Comparison of ENCODE assay signal across 8 cellular contexts in genomic region chr2:240232961-240233890, GRCh38.
DNase-seq lines count a peak whose midpoint lies in the region; ATAC-seq and TF ChIP-seq lines count a peak whose summit lies in the region.

No MANE protein-coding gene starts in this region.

- peaks cover 24 to 25% of the 10 kb centered on the region in 2 donors for H3K4me1 ChIP-seq in adrenal gland (replicated peaks in 1 of 2)
- peaks cover 13 to 34% (median 21%) of the 10 kb centered on the region in 4 donors for H3K4me1 ChIP-seq in upper lobe of left lung

- H3K27me3 Mint-ChIP-seq in Calu3 (ENCODE audit: unreplicated experiment) = peaks cover 8% of the 10 kb centered on the region

- intact Hi-C loops in Calu3 (cut with micrococcal nuclease; ENCODE audit: unreplicated experiment) = loop anchor here (2.0 kb wide), 1 partner anchor 206 kb away; no protein-coding TSS in a partner anchor
- intact Hi-C loops in adrenal gland (cut with DNase I) = loop anchor here (2.0 to 5.0 kb wide), 3 partner anchors 110 to 206 kb away; partner anchors contain the start of gene GPC1 (in 1 of the 2)
- intact Hi-C loops in left cardiac atrium (cut with DNase I) = loop anchor here (1.0 to 2.0 kb wide), 2 partner anchors 205 to 206 kb away; no protein-coding TSS in a partner anchor
- intact Hi-C loops in posterior vena cava (cut with DNase I) = loop anchor here (2.0 kb wide), 2 partner anchors 198 to 206 kb away; no protein-coding TSS in a partner anchor

- H3K4me3 ChIP-seq in adrenal gland (peak overlapping the region in 2 of 4 donors; percentile 41 to 44), upper lobe of left lung (peak overlapping the region in 3 of 4 donors; percentile 35 to 42 (median 41))

- peaks cover 30% of the 10 kb centered on the region for H3K4me1 Mint-ChIP-seq in Calu3 (ENCODE audit: low read depth, unreplicated experiment)

- peak; percentile 93 for DNase-seq in Calu3
- peak; percentile 82 for DNase-seq in SW480 (ENCODE audit: low spot score)
- DNase-seq in adrenal gland = peak; percentile 93 to 99 (median 98)
- peak; percentile 86 for DNase-seq in left cardiac atrium
- peak; percentile 94 for DNase-seq in posterior vena cava (ENCODE audit: low spot score)
- peak; percentile 91 to 96 for DNase-seq in upper lobe of left lung

- H3K9me3 ChIP-seq in adrenal gland (replicated peaks in 1 of 3) (peaks cover 0 to 7% (median 0%) of the 10 kb centered on the region in 3 donors), upper lobe of left lung (peaks cover 0 to 6% (median 5%) of the 10 kb centered on the region in 4 donors)

- peak overlapping the region; percentile 57 for H3K4me3 Mint-ChIP-seq in Calu3 (ENCODE audit: low read depth, unreplicated experiment)

- TF ChIP-seq POLR2A in adrenal gland (IDR thresholded peaks at IDR 0.05) (no peak), upper lobe of left lung (IDR thresholded peaks at IDR 0.05) (no peak)

- H3K27ac ChIP-seq in adrenal gland (peak overlapping the region in 3 of 5 donors; percentile 44 to 76 (median 45)), upper lobe of left lung (peak overlapping the region in 2 of 4 donors; percentile 24 to 61)

- BruUV-seq in Calu3 (replicated peaks; lab: Mats Ljungman, UMichigan) = no TSS peak

- ATAC-seq in left cardiac atrium (peak; percentile 76 to 88), upper lobe of left lung (ENCODE audit: low FRiP score in 2 of 2) (peak; percentile 85 to 93), GM21515 (IDR thresholded peaks at IDR 0.05; ENCODE audit: unreplicated experiment) (no peak)

- peaks cover 3% of the 10 kb centered on the region for H3K9me3 Mint-ChIP-seq in Calu3 (ENCODE audit: low read depth, unreplicated experiment)

- 0 to 4% (median 3%) methylated on average over 7 to 39 of the region's 39 CpGs for WGBS in adrenal gland, 4 donors
- 2 to 6% methylated on average over 15 to 25 of the region's 39 CpGs for WGBS in upper lobe of left lung, 2 donors

- TF ChIP-seq EP300 in upper lobe of left lung (IDR thresholded peaks at IDR 0.05) = no peak

- H3K36me3 ChIP-seq in adrenal gland (replicated peaks in 1 of 2) (no peaks in the 10 kb centered on the region), upper lobe of left lung (no peaks in the 10 kb centered on the region)

- CTCF ChIA-PET in Calu3 (lab: Charles Lee) = interaction anchor here (0.5 to 1.6 kb wide), 18 partner anchors 9 to 324 kb away, joined by 3 to 22 read pairs (median 4); no protein-coding TSS in a partner anchor

- peaks cover 17% of the 10 kb centered on the region for H3K36me3 Mint-ChIP-seq in Calu3 (ENCODE audit: insufficient read depth, unreplicated experiment)

- H3K27me3 ChIP-seq in adrenal gland = no peaks in the 10 kb centered on the region
- H3K27me3 ChIP-seq in upper lobe of left lung = no peaks in the 10 kb centered on the region

- TF ChIP-seq CTCF in Calu3 (IDR thresholded peaks at IDR 0.05; ENCODE audit: unreplicated experiment) = peak; percentile 93
- TF ChIP-seq CTCF in LNCAP (IDR thresholded peaks at IDR 0.05) = peak; percentile 70
- peak; percentile 85 to 96 (median 90) for TF ChIP-seq CTCF in adrenal gland (IDR thresholded peaks at IDR 0.05)
- TF ChIP-seq CTCF in upper lobe of left lung (IDR thresholded peaks at IDR 0.05) = peak; percentile 66 to 95 (median 83)

- no peak overlapping the region for H3K27ac Mint-ChIP-seq in Calu3 (ENCODE audit: unreplicated experiment)
